ENCODE assay signal across 15 cellular contexts in genomic region chr17:80270104-80270503, GRCh38. TPM values are rescaled to one million over a fixed set of nuclear protein-coding genes. Genes with fewer than 3 reads are reported as not detected.
DNase-seq lines count a peak whose midpoint lies in the region; ATAC-seq and TF ChIP-seq lines count a peak whose summit lies in the region.
"Had no signal": no experiment of that assay in that cellular context is flagged by ENCODE, and none has a peak within 500 bp of the region (broad histone marks: within the 10 kb centered on the region; RNA-seq: fewer than 3 reads in every experiment).

No MANE protein-coding gene starts in this region.

- H3K9me3 ChIP-seq in parathyroid adenoma (ENCODE audit: control insufficient read depth, low read length): no peaks in the 10 kb centered on the region
- no peaks in the 10 kb centered on the region for H3K9me3 ChIP-seq in tibial artery

- no peaks in the 10 kb centered on the region for H3K27me3 ChIP-seq in parathyroid adenoma (ENCODE audit: control insufficient read depth, insufficient read depth, low read length)
- no peaks in the 10 kb centered on the region for H3K27me3 ChIP-seq in tibial artery
- H3K27me3 ChIP-seq: brain microvascular endothelial cell had no signal

- no peaks in the 10 kb centered on the region for H3K36me3 ChIP-seq in parathyroid adenoma (ENCODE audit: control insufficient read depth, insufficient read depth, low read length)
- peaks cover 10 to 70% (median 42%) of the 10 kb centered on the region in 3 donors for H3K36me3 ChIP-seq in tibial artery

- intact Hi-C loops in tibial artery (cut with DNase I; ENCODE audit: low total_unique reads): no loop called here

- ATAC-seq in activated CD8-positive, alpha-beta memory T cell treated with anti-CD3 and anti-CD28 coated beads, Interleukin-2, amount 10 ng/mL, durations not matched to agents 7 days and 5 days: no peak

- POLR2A ChIA-PET in RWPE1 (lab: Yijun Ruan, JAX; ENCODE audit: low non-redundant PET): no interaction called here
- POLR2A ChIA-PET in GM10248 (lab: Yijun Ruan, JAX): no interaction called here

- H3K27ac Mint-ChIP-seq in activated CD8-positive, alpha-beta memory T cell treated with anti-CD3 and anti-CD28 coated beads, Interleukin-2, amount 10 ng/mL, durations not matched to agents 7 days and 5 days: no peak overlapping the region
- H3K27ac Mint-ChIP-seq in glutamatergic neuron (ENCODE audit: unreplicated experiment): peak overlapping the region; percentile 53

- H3K36me3 Mint-ChIP-seq in activated CD8-positive, alpha-beta memory T cell treated with anti-CD3 and anti-CD28 coated beads, Interleukin-2, amount 10 ng/mL, durations not matched to agents 7 days and 5 days: peaks cover 45% of the 10 kb centered on the region
- H3K36me3 Mint-ChIP-seq in glutamatergic neuron (ENCODE audit: unreplicated experiment): no peaks in the 10 kb centered on the region

- H3K9me3 Mint-ChIP-seq in activated CD8-positive, alpha-beta memory T cell treated with anti-CD3 and anti-CD28 coated beads, Interleukin-2, amount 10 ng/mL, durations not matched to agents 7 days and 5 days (ENCODE audit: low read depth): no peaks in the 10 kb centered on the region
- peaks cover 4% of the 10 kb centered on the region for H3K9me3 Mint-ChIP-seq in glutamatergic neuron (ENCODE audit: unreplicated experiment)
- H3K9me3 Mint-ChIP-seq: T-cell had no signal

- CTCF ChIA-PET in activated CD8-positive, alpha-beta memory T cell treated with anti-CD3 and anti-CD28 coated beads, Interleukin-2, amount 10 ng/mL, durations not matched to agents 7 days and 5 days (lab: Charles Lee): interaction anchor here (1.0 to 1.6 kb wide), 2 partner anchors 75 to 169 kb away, joined by 5 to 6 read pairs; partner anchors contain the start of gene GAA
- CTCF ChIA-PET in RWPE1 (lab: Yijun Ruan, JAX) (interaction anchor here (0.5 kb wide), 1 partner anchor 489 kb away, joined by 4 read pairs; no protein-coding TSS in a partner anchor), GM10248 (lab: Yijun Ruan, JAX) (no interaction called here)

- peak overlapping the region; percentile 16 for H3K4me2 ChIP-seq in parathyroid adenoma (ENCODE audit: low read length)

- no peak overlapping the region for H3K9ac ChIP-seq in parathyroid adenoma

- H3K27me3 Mint-ChIP-seq in activated CD8-positive, alpha-beta memory T cell treated with anti-CD3 and anti-CD28 coated beads, Interleukin-2, amount 10 ng/mL, durations not matched to agents 7 days and 5 days: no peaks in the 10 kb centered on the region
- peaks cover 6% of the 10 kb centered on the region for H3K27me3 Mint-ChIP-seq in glutamatergic neuron (ENCODE audit: unreplicated experiment)
- H3K27me3 Mint-ChIP-seq: T-cell had no signal

- TF ChIP-seq CTCF in RWPE1 (conservative IDR thresholded peaks at IDR 0.05; ENCODE audit: low read depth) (no peak), glutamatergic neuron (IDR thresholded peaks at IDR 0.05; ENCODE audit: partially characterized antibody, unreplicated experiment) (no peak), parathyroid adenoma (IDR thresholded peaks at IDR 0.05) (no peak), GM10248 (IDR thresholded peaks at IDR 0.05; ENCODE audit: control extremely low read depth, extremely low read depth, low read depth, missing control alignments) (no peak), tibial artery (IDR thresholded peaks at IDR 0.05) (no peak)

- no peak for DNase-seq in activated CD8-positive, alpha-beta memory T cell treated with anti-CD3 and anti-CD28 coated beads, Interleukin-2, amount 10 ng/mL, durations not matched to agents 7 days and 5 days
- no peak for DNase-seq in activated CD8-positive, alpha-beta memory T cell treated with anti-CD3 and anti-CD28 coated beads for 24 hours
- DNase-seq in RWPE1 (ENCODE audit: low spot score) (no peak), glutamatergic neuron (no peak), NCI-H2171 treated with DMSO at 0.1 percent for 48 hours (lab: John Stamatoyannopoulos, UW) (no peak), GM10248 (ENCODE audit: extremely low spot score) (no peak), tibial artery (no peak)
- DNase-seq: activated CD4-positive, CD25-positive, alpha-beta regulatory T cell treated with anti-CD3 and anti-CD28 coated beads, Interleukin-2, amount 50 U/mL, for 72 hours; brain microvascular endothelial cell; NCI-H1694; NCI-H510A treated with DMSO at 0.1 percent for 48 hours; occipital lobe had no signal

- H3K27ac ChIP-seq in RWPE1 (peak overlapping the region; percentile 23; the same call in 1 of the 2 replicates), parathyroid adenoma (peak overlapping the region; percentile 36), tibial artery (no peak overlapping the region)
- H3K27ac ChIP-seq: brain microvascular endothelial cell had no signal

- peaks cover 39% of the 10 kb centered on the region for H3K4me1 Mint-ChIP-seq in activated CD8-positive, alpha-beta memory T cell treated with anti-CD3 and anti-CD28 coated beads, Interleukin-2, amount 10 ng/mL, durations not matched to agents 7 days and 5 days
- peaks cover 6% of the 10 kb centered on the region for H3K4me1 Mint-ChIP-seq in glutamatergic neuron (ENCODE audit: low read depth, unreplicated experiment)

- peak overlapping the region; percentile 28 for H3K4me3 Mint-ChIP-seq in activated CD8-positive, alpha-beta memory T cell treated with anti-CD3 and anti-CD28 coated beads, Interleukin-2, amount 10 ng/mL, durations not matched to agents 7 days and 5 days
- no peak overlapping the region for H3K4me3 Mint-ChIP-seq in glutamatergic neuron (ENCODE audit: unreplicated experiment)

- H3K4me1 ChIP-seq in parathyroid adenoma: peaks cover 30% of the 10 kb centered on the region
- no peaks in the 10 kb centered on the region for H3K4me1 ChIP-seq in tibial artery

- H2AFZ ChIP-seq in parathyroid adenoma: no peak overlapping the region

- H3K4me3 ChIP-seq in parathyroid adenoma (ENCODE audit: low read depth, low read length) (peak overlapping the region; percentile 28), tibial artery (no peak overlapping the region)
- H3K4me3 ChIP-seq: lung had no signal

- H3K79me2 ChIP-seq in parathyroid adenoma: peaks cover 64% of the 10 kb centered on the region

RNA-seq across cellular contexts. Expression of gene RNF213, which starts 9.5 kb away (rescaled TPM):
- 1,000 to 10,000 TPM in 1 of 2 experiments, 100 to 1,000 TPM in 1; 597 to 1,208 TPM for total RNA-seq in activated CD8-positive, alpha-beta memory T cell treated with anti-CD3 and anti-CD28 coated beads, Interleukin-2, amount 10 ng/mL, durations not matched to agents 7 days and 5 days
- 34.7 TPM for total RNA-seq in glutamatergic neuron (ENCODE audit: unreplicated experiment)

RNA-seq across cellular contexts. Expression of gene SLC26A11, which starts 49.9 kb away (rescaled TPM):
- total RNA-seq in activated CD8-positive, alpha-beta memory T cell treated with anti-CD3 and anti-CD28 coated beads, Interleukin-2, amount 10 ng/mL, durations not matched to agents 7 days and 5 days: 1 to 10 TPM; 4.3 to 8.6 TPM
- total RNA-seq in glutamatergic neuron (ENCODE audit: unreplicated experiment): 15.9 TPM

RNA-seq across cellular contexts. Expression of gene SGSH, which starts 50.0 kb away (rescaled TPM):
- 10 to 100 TPM; 15.4 to 22.1 TPM for total RNA-seq in activated CD8-positive, alpha-beta memory T cell treated with anti-CD3 and anti-CD28 coated beads, Interleukin-2, amount 10 ng/mL, durations not matched to agents 7 days and 5 days
- 17.3 TPM for total RNA-seq in glutamatergic neuron (ENCODE audit: unreplicated experiment)

Comparison
In these comparisons a context has a peak if more than half of its experiments do, and no peak if none do; other contexts are left out.
1. H3K27ac ChIP-seq: peak in RWPE1 (single experiment) and parathyroid adenoma (single experiment); none in tibial artery (0 of 2).
2. RNA of gene RNF213, which starts 9.5 kb away (total RNA-seq): 597 to 1,208 TPM in activated CD8-positive, alpha-beta memory T cell treated with anti-CD3 and anti-CD28 coated beads, Interleukin-2, amount 10 ng/mL, durations not matched to agents 7 days and 5 days; 34.7 TPM in glutamatergic neuron (single experiment); every median in the first group is over 10 times any median in the second.